Comparison of ENCODE assay signal across 8 cellular contexts in the genomic region with DNA sequence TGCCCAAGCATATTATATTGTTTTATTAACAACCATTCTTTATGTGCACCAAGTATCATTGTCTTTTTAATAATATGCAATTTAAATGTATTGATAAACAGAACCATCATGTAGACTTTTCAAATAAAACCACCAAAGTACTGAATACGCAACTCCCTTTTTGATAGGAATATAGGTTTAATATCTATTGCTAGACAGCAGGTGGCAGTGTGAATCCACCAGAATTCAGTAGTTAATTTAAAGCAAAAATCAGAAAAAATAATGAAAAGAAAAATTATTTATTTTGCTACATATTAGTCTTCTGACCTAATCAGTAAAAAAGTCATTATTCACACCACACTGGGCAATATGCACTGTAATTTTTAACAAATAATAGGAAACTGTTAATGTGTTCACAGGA.
DNase-seq lines count a peak whose midpoint lies in the region; ATAC-seq, FAIRE-seq and TF ChIP-seq lines count a peak whose summit lies in the region.

No MANE protein-coding gene starts in this region.

- no peaks in the 10 kb centered on the region for H3K79me2 ChIP-seq in H1 (ENCODE audit: control insufficient read depth in 1 of 2, insufficient read depth in 2 of 2, low read length in 2 of 2)

- 95% methylated on average over 1 of the region's 1 CpG; no CpG with 5 or more reads in 1 of the 2 experiments for WGBS in H1 (ENCODE audit: extremely low coverage in 1 of 2, insufficient coverage in 1 of 2, insufficient read length in 1 of 2, insufficient replicate concordance in 2 of 2, low coverage in 1 of 2, low lambda C conversion rate in 2 of 2, missing lambda C conversion rate in 1 of 2), 2 experiments

- H3K4me2 ChIP-seq in H1 (ENCODE audit: insufficient read depth in 1 of 2, low read depth in 2 of 2, low read length in 2 of 2): no peak overlapping the region

- no peak overlapping the region for H3K18ac ChIP-seq in H1 (ENCODE audit: extremely low read depth, low read length)

- H3K27ac Mint-ChIP-seq in activated CD4-positive, alpha-beta T cell treated with anti-CD3 and anti-CD28 coated beads for 36 hours: no peak overlapping the region

- no peaks in the 10 kb centered on the region for H3K36me3 ChIP-seq in H1 (ENCODE audit: control insufficient read depth in 2 of 4, insufficient read depth in 4 of 4, low read length in 3 of 4)

- H2AK5ac ChIP-seq in H1 (ENCODE audit: low read depth, low read length): no peak overlapping the region

- no peak overlapping the region for H3K14ac ChIP-seq in H1 (ENCODE audit: insufficient read length)

- H3K4me3 ChIP-seq in H1 (ENCODE audit: extremely low read depth in 1 of 4, insufficient read depth in 2 of 4, low read depth in 3 of 4, low read length in 4 of 4): no peak overlapping the region

- no peak overlapping the region for H4K8ac ChIP-seq in H1 (ENCODE audit: extremely low read depth, insufficient read depth, low read length)

- peak; percentile 55 to 63 for TF ChIP-seq RAD21 in H1 (IDR thresholded peaks at IDR 0.05 in 1 of 2, conservative IDR thresholded peaks at IDR 0.05 in 1 of 2; ENCODE audit: low read depth in 2 of 2, low read length in 2 of 2)

- H3K4me1 ChIP-seq in H1 (replicated peaks in 1 of 4; ENCODE audit: control insufficient read depth in 3 of 4, insufficient read depth in 4 of 4, low read length in 3 of 4): peaks cover 0 to 7% (median 2%) of the 10 kb centered on the region in 4 experiments; a peak in 3 of 7 replicates

- H3K4me1 Mint-ChIP-seq in activated CD4-positive, alpha-beta T cell treated with anti-CD3 and anti-CD28 coated beads for 36 hours: peaks cover 3% of the 10 kb centered on the region

- H3K23me2 ChIP-seq in H1 (ENCODE audit: low read depth, low read length): no peaks in the 10 kb centered on the region

- no peak overlapping the region for H3K4me3 Mint-ChIP-seq in activated CD4-positive, alpha-beta T cell treated with anti-CD3 and anti-CD28 coated beads for 36 hours

- H4K5ac ChIP-seq in H1 (ENCODE audit: insufficient read length, low read depth, low read length): no peak overlapping the region

- no peak overlapping the region for H3K4ac ChIP-seq in H1 (replicated peaks; ENCODE audit: insufficient read length, low read depth, low read length)

- no peak for TF ChIP-seq EP300 in H1 (IDR thresholded peaks at IDR 0.05; ENCODE audit: borderline replicate concordance in 1 of 2, low read depth in 2 of 2, low read length in 2 of 2)

- DNase-seq in activated CD4-positive, alpha-beta T cell treated with anti-CD3 and anti-CD28 coated beads for 36 hours: peak; percentile 45
- no peak for DNase-seq in activated CD4-positive, alpha-beta T cell treated with anti-CD3 and anti-CD28 coated beads for 1 hour
- DNase-seq in NCI-H748 (lab: John Stamatoyannopoulos, UW; ENCODE audit: unreplicated experiment): peak; percentile 40
- no peak for DNase-seq in H1 (ENCODE audit: low read depth in 1 of 2, low spot score in 2 of 2)
- DNase-seq in stimulated activated CD8-positive, alpha-beta memory T cell treated with anti-CD3 and anti-CD28 coated beads, Interleukin-4, amount 100 ng/mL, for 48 hours: peak; percentile 36
- DNase-seq in iPS-NIHi11 (ENCODE audit: low spot score): no peak

- TF ChIP-seq POLR2A in H1 (IDR thresholded peaks at IDR 0.05; ENCODE audit: control extremely low read depth in 1 of 2, low read depth in 2 of 2, low read length in 2 of 2): no peak

- H3K27ac ChIP-seq in H1 (ENCODE audit: low read depth, low read length): no peak overlapping the region

- FAIRE-seq in H1 (lab: Jason Lieb, UNC): peak; percentile 24

- TF ChIP-seq CTCF in H1 (IDR thresholded peaks at IDR 0.05; ENCODE audit: control extremely low read depth in 1 of 3, insufficient read depth in 1 of 3, low read depth in 1 of 3, low read length in 3 of 3): peak in 2 of 3 experiments; percentile 12 to 14; a peak in 2 of 4 replicates

- H3K9ac ChIP-seq in H1 (replicated peaks in 1 of 4; ENCODE audit: extremely low read depth in 1 of 4, low read depth in 3 of 4, low read length in 3 of 4): no peak overlapping the region

- H2BK120ac ChIP-seq in H1 (replicated peaks; ENCODE audit: low read depth, low read length): no peak overlapping the region

- CTCF ChIA-PET in activated CD4-positive, alpha-beta T cell treated with anti-CD3 and anti-CD28 coated beads for 36 hours (lab: Charles Lee): interaction anchor here (0.7 to 2.1 kb wide), 6 partner anchors 9 to 325 kb away, joined by 3 to 10 read pairs (median 3); no protein-coding TSS in a partner anchor
- CTCF ChIA-PET in H1 (lab: Charles Lee; ENCODE audit: partially characterized antibody): interaction anchor here (0.6 to 1.8 kb wide), 7 partner anchors 8 to 1777 kb away, joined by 3 to 7 read pairs (median 4); no protein-coding TSS in a partner anchor

- no peak overlapping the region for H2BK5ac ChIP-seq in H1 (ENCODE audit: low read depth, low read length)

- no peak overlapping the region for H4K91ac ChIP-seq in H1 (replicated peaks; ENCODE audit: insufficient read length, low read length)

- no peaks in the 10 kb centered on the region for H3K36me3 Mint-ChIP-seq in activated CD4-positive, alpha-beta T cell treated with anti-CD3 and anti-CD28 coated beads for 36 hours (ENCODE audit: low read depth)

- ATAC-seq in activated CD4-positive, alpha-beta T cell treated with anti-CD3 and anti-CD28 coated beads for 36 hours: no peak
- ATAC-seq in HG03354 (IDR thresholded peaks at IDR 0.05; ENCODE audit: poor library complexity, severe bottlenecking, unreplicated experiment): no peak
- no peak for ATAC-seq in HG03442 (IDR thresholded peaks at IDR 0.05; ENCODE audit: unreplicated experiment)

- POLR2A ChIA-PET in activated CD4-positive, alpha-beta T cell treated with anti-CD3 and anti-CD28 coated beads for 36 hours (lab: Charles Lee): no interaction called here
- POLR2A ChIA-PET in H1 (lab: Charles Lee; ENCODE audit: partially characterized antibody): interaction anchor here (1.1 kb wide), 1 partner anchor 338 kb away, joined by 3 read pairs; no protein-coding TSS in a partner anchor

- no peak overlapping the region for H3K56ac ChIP-seq in H1 (replicated peaks; ENCODE audit: insufficient read length, low read depth, low read length)

- H3K9me3 ChIP-seq in H1 (ENCODE audit: insufficient read depth in 2 of 2, low read depth in 1 of 2, low read length in 1 of 2): no peaks in the 10 kb centered on the region

- no peak overlapping the region for H2AFZ ChIP-seq in H1 (ENCODE audit: low read length)

- no peaks in the 10 kb centered on the region for H3K9me3 Mint-ChIP-seq in activated CD4-positive, alpha-beta T cell treated with anti-CD3 and anti-CD28 coated beads for 36 hours (ENCODE audit: low read depth)

- H3K23ac ChIP-seq in H1 (ENCODE audit: insufficient read length): no peak overlapping the region

- no peaks in the 10 kb centered on the region for H3K27me3 Mint-ChIP-seq in activated CD4-positive, alpha-beta T cell treated with anti-CD3 and anti-CD28 coated beads for 36 hours

- H3K79me1 ChIP-seq in H1 (ENCODE audit: low read depth, low read length): no peaks in the 10 kb centered on the region

- H2BK15ac ChIP-seq in H1 (ENCODE audit: low read length): no peak overlapping the region

- no peaks in the 10 kb centered on the region for H4K20me1 ChIP-seq in H1 (replicated peaks in 1 of 2; ENCODE audit: control insufficient read depth in 1 of 2, insufficient read depth in 2 of 2, low read length in 2 of 2)

- H2BK12ac ChIP-seq in H1 (ENCODE audit: low read depth, low read length): no peak overlapping the region

- intact Hi-C loops in activated CD4-positive, alpha-beta T cell treated with anti-CD3 and anti-CD28 coated beads for 36 hours (cut with DNase I, micrococcal nuclease): loop anchor here (1.0 to 5.0 kb wide), 2 partner anchors 119 to 326 kb away; no protein-coding TSS in a partner anchor

- no peaks in the 10 kb centered on the region for H3K27me3 ChIP-seq in H1 (replicated peaks in 1 of 4; ENCODE audit: control insufficient read depth in 3 of 4, extremely low read depth in 1 of 4, insufficient read depth in 3 of 4, low read length in 3 of 4)

- H2BK20ac ChIP-seq in H1 (ENCODE audit: low read length): no peak overlapping the region

TF ChIP-seq in H1, 55 proteins besides CTCF, POLR2A, EP300 and RAD21:
- TF ChIP-seq SRF (IDR thresholded peaks at IDR 0.05; ENCODE audit: low read depth, low read length) (no peak), CTBP2 (IDR thresholded peaks at IDR 0.05; ENCODE audit: borderline replicate concordance, insufficient read depth, insufficient read length, low read length) (no peak), SP1 (IDR thresholded peaks at IDR 0.05; ENCODE audit: low read depth, low read length) (no peak), GTF2F1 (IDR thresholded peaks at IDR 0.05; ENCODE audit: borderline replicate concordance, low read depth, low read length) (no peak), JUN (IDR thresholded peaks at IDR 0.05; ENCODE audit: low read depth, low read length) (no peak), CHD2 (IDR thresholded peaks at IDR 0.05; ENCODE audit: low read length) (no peak), HDAC6 (IDR thresholded peaks at IDR 0.05; ENCODE audit: low read depth, low read length) (no peak), RFX5 (IDR thresholded peaks at IDR 0.05; ENCODE audit: borderline replicate concordance, low read depth, low read length) (no peak), TAF1 (IDR thresholded peaks at IDR 0.05; ENCODE audit: low read depth, low read length) (no peak), SP2 (IDR thresholded peaks at IDR 0.05; ENCODE audit: low read length) (no peak), NRF1 (IDR thresholded peaks at IDR 0.05; ENCODE audit: low read depth, low read length) (no peak), SIX5 (IDR thresholded peaks at IDR 0.05; ENCODE audit: low read depth, low read length) (no peak), E2F6 (IDR thresholded peaks at IDR 0.05) (no peak), KDM4A (IDR thresholded peaks at IDR 0.05; ENCODE audit: low read depth, low read length, severe bottlenecking) (no peak), RNF2 (IDR thresholded peaks at IDR 0.05; ENCODE audit: borderline replicate concordance, low read depth, low read length, missing control alignments, poor library complexity, severe bottlenecking) (no peak), ATF3 (IDR thresholded peaks at IDR 0.05; ENCODE audit: insufficient read depth, low read depth, low read length) (no peak)

Comparison
In these comparisons a context has a peak if more than half of its experiments do, and no peak if none do; other contexts are left out.
1. DNase-seq: peak in activated CD4-positive, alpha-beta T cell treated with anti-CD3 and anti-CD28 coated beads for 36 hours (single experiment), NCI-H748 (single experiment) and stimulated activated CD8-positive, alpha-beta memory T cell treated with anti-CD3 and anti-CD28 coated beads, Interleukin-4, amount 100 ng/mL, for 48 hours (single experiment); none in activated CD4-positive, alpha-beta T cell treated with anti-CD3 and anti-CD28 coated beads for 1 hour (single experiment), H1 (0 of 2) and iPS-NIHi11 (single experiment).